In the genomic region with DNA sequence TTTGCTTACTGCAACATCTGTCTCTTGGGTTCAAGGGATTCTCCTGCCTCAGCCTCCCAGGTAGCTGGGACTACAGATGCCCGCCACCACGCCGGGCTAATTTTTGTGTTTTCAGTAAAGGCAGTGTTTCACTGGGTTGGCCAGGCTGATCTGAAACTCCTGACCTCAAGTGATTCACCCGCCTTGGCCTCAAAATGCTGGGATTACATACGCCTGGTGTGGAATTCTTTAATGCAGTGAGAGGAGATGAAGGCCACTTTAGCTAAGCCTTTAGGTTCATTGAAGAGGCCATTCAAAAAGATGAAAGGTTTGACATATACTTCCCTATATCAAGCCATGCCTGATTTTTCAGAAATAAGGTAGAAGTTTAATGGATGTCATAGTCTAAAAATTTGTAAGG, we compare ENCODE assay signal across 26 cellular contexts.
"Had no signal": no experiment of that assay in that cellular context is flagged by ENCODE, and none has a peak within 500 bp of the region (broad histone marks: within the 10 kb centered on the region; RNA-seq: fewer than 3 reads in every experiment).

No MANE protein-coding gene starts in this region.

- H3K9me3 ChIP-seq: adrenal gland, body of pancreas, Peyer's patch, SJCRH30 had no signal

- H3K4me1 Mint-ChIP-seq: activated CD4-positive, alpha-beta memory T cell treated with anti-CD3 and anti-CD28 coated beads, Interleukin-2, amount 10 ng/mL, durations not matched to agents 7 days and 5 days; activated naive CD8-positive, alpha-beta T cell treated with anti-CD3 and anti-CD28 coated beads, Interleukin-2, amount 10 ng/mL, durations not matched to agents 7 days and 5 days; central memory CD8-positive, alpha-beta T cell had no signal

- ATAC-seq: activated CD4-positive, alpha-beta T cell treated with anti-CD3 and anti-CD28 coated beads for 36 hours had no signal

- H3K9me3 Mint-ChIP-seq: activated CD4-positive, alpha-beta memory T cell treated with anti-CD3 and anti-CD28 coated beads, Interleukin-2, amount 10 ng/mL, durations not matched to agents 7 days and 5 days; activated naive CD8-positive, alpha-beta T cell treated with anti-CD3 and anti-CD28 coated beads, Interleukin-2, amount 10 ng/mL, durations not matched to agents 7 days and 5 days; activated T-helper 2 cell treated with anti-CD3 and anti-CD28 coated beads, Interferon-gamma antibody, Interleukin-2, Interleukin-4, amounts not matched to agents 10 μg/mL and 5 μg/mL and 100 μg/mL, durations not matched to agents 14 hours and 24 hours and 36 hours; central memory CD8-positive, alpha-beta T cell; T-helper 1 cell treated with Interleukin-12 subunit alpha and Interleukin-12 subunit beta and Interleukin-4 antibody, amounts not matched to agents 30 μg/mL and 1 μg/mL, for 36 hours had no signal

- H3K4me3 ChIP-seq: adrenal gland, body of pancreas, Peyer's patch, SJCRH30 had no signal

- H3K27me3 Mint-ChIP-seq: activated CD4-positive, alpha-beta memory T cell treated with anti-CD3 and anti-CD28 coated beads, Interleukin-2, amount 10 ng/mL, durations not matched to agents 7 days and 5 days; activated CD4-positive, alpha-beta T cell treated with anti-CD3 and anti-CD28 coated beads for 36 hours; activated naive CD8-positive, alpha-beta T cell treated with anti-CD3 and anti-CD28 coated beads, Interleukin-2, amount 10 ng/mL, durations not matched to agents 7 days and 5 days; central memory CD8-positive, alpha-beta T cell had no signal

- H3K4me1 ChIP-seq: adrenal gland, body of pancreas, Peyer's patch had no signal

- H3K27me3 ChIP-seq: adrenal gland, body of pancreas, Peyer's patch, SJCRH30 had no signal

- H3K27ac ChIP-seq: body of pancreas, Peyer's patch, RWPE1, SJCRH30 had no signal

- DNase-seq: activated CD4-positive, alpha-beta memory T cell treated with anti-CD3 and anti-CD28 coated beads, Interleukin-2, amount 10 ng/mL, durations not matched to agents 7 days and 5 days; activated CD4-positive, alpha-beta T cell treated with anti-CD3 and anti-CD28 coated beads for 36 hours; activated CD4-positive, alpha-beta T cell treated with anti-CD3 and anti-CD28 coated beads, Interleukin-2, amount 50 U/mL, for 1 hour; activated gamma-delta T cell treated with Interleukin-2 at 50 U/mL for 16 hours; activated naive CD4-positive, alpha-beta T cell treated with anti-CD3 and anti-CD28 coated beads, Interleukin-2, amount 50 U/mL, for 16 hours; activated naive CD8-positive, alpha-beta T cell treated with anti-CD3 and anti-CD28 coated beads, Interleukin-2, amount 10 ng/mL, durations not matched to agents 7 days and 5 days; activated T-cell treated with anti-CD3 and anti-CD28 coated beads for 4 hours; activated T-cell treated with anti-CD3 and anti-CD28 coated beads, Interleukin-2, amount 50 U/mL, for 48 hours; aorta; body of pancreas; Kasumi-1; KBM-7; NCI-H1092; NCI-H1417 treated with DMSO at 0.1 percent for 48 hours; NCI-H1694; NCI-H2029; NCI-H345; NCI-H510A treated with DMSO at 0.1 percent for 48 hours; Peyer's patch; Right ventricle myocardium superior; SJCRH30 had no signal

- H3K4me3 Mint-ChIP-seq: activated CD4-positive, alpha-beta memory T cell treated with anti-CD3 and anti-CD28 coated beads, Interleukin-2, amount 10 ng/mL, durations not matched to agents 7 days and 5 days; activated CD4-positive, alpha-beta T cell treated with anti-CD3 and anti-CD28 coated beads for 36 hours; activated naive CD8-positive, alpha-beta T cell treated with anti-CD3 and anti-CD28 coated beads, Interleukin-2, amount 10 ng/mL, durations not matched to agents 7 days and 5 days; central memory CD8-positive, alpha-beta T cell; T-helper 1 cell treated with Interleukin-12 subunit alpha and Interleukin-12 subunit beta and Interleukin-4 antibody, amounts not matched to agents 30 μg/mL and 1 μg/mL, for 36 hours had no signal

- H3K36me3 ChIP-seq: adrenal gland, Peyer's patch, SJCRH30 had no signal

- H3K27ac Mint-ChIP-seq: activated CD4-positive, alpha-beta memory T cell treated with anti-CD3 and anti-CD28 coated beads, Interleukin-2, amount 10 ng/mL, durations not matched to agents 7 days and 5 days; activated CD4-positive, alpha-beta T cell treated with anti-CD3 and anti-CD28 coated beads for 36 hours; activated naive CD8-positive, alpha-beta T cell treated with anti-CD3 and anti-CD28 coated beads, Interleukin-2, amount 10 ng/mL, durations not matched to agents 7 days and 5 days; activated T-helper 2 cell treated with anti-CD3 and anti-CD28 coated beads, Interferon-gamma antibody, Interleukin-2, Interleukin-4, amounts not matched to agents 10 μg/mL and 5 μg/mL and 100 μg/mL, durations not matched to agents 14 hours and 24 hours and 36 hours; T-helper 1 cell treated with Interleukin-12 subunit alpha and Interleukin-12 subunit beta and Interleukin-4 antibody, amounts not matched to agents 30 μg/mL and 1 μg/mL, for 36 hours had no signal
